9 cellular contexts compared by ENCODE assay signal in genomic region chr14:74620497-74620921, GRCh38. TPM values are rescaled to one million over a fixed set of nuclear protein-coding genes. Genes with fewer than 3 reads are reported as not detected.
DNase-seq lines count a peak whose midpoint lies in the region; ATAC-seq, FAIRE-seq and TF ChIP-seq lines count a peak whose summit lies in the region.
"Had no signal": no experiment of that assay in that cellular context is flagged by ENCODE, and none has a peak within 500 bp of the region (broad histone marks: within the 10 kb centered on the region; RNA-seq: fewer than 3 reads in every experiment).

No MANE protein-coding gene starts in this region.

- ATAC-seq in K562 (peak; percentile 64), natural killer cell (peak; percentile 12 to 23 (median 16)), GM19397 (IDR thresholded peaks at IDR 0.05; ENCODE audit: unreplicated experiment) (no peak)

- intact Hi-C loops in K562 (cut with micrococcal nuclease) = no loop called here
- intact Hi-C loops in natural killer cell (cut with micrococcal nuclease) = no loop called here

- CTCF ChIA-PET in CD8-positive, alpha-beta memory T cell (lab: Charles Lee) = interaction anchor here (0.7 to 8.1 kb wide), 3 partner anchors 10 to 18 kb away, joined by 3 to 92 read pairs (median 3); partner anchors contain the start of gene LTBP2
- CTCF ChIA-PET in K562 (lab: Yijun Ruan, JAX; ENCODE audit: low intra/inter-chr PET ratio) = no interaction called here

- no peak overlapping the region for H3K4me3 ChIP-seq in CD8-positive, alpha-beta memory T cell (ENCODE audit: low read length)
- no peak overlapping the region for H3K4me3 ChIP-seq in K562

- TF ChIP-seq CTCF in K562 (IDR thresholded peaks at IDR 0.05 in 2 of 3, conservative IDR thresholded peaks at IDR 0.05 in 1 of 3; ENCODE audit: insufficient read depth in 2 of 3, low read depth in 1 of 3, low read length in 3 of 3) = no peak
- TF ChIP-seq CTCF in natural killer cell (IDR thresholded peaks at IDR 0.05) = no peak
- no peak for TF ChIP-seq CTCF in progenitor cell of endocrine pancreas (IDR thresholded peaks at IDR 0.05; ENCODE audit: unreplicated experiment)

- POLR2A ChIA-PET in CD8-positive, alpha-beta memory T cell (lab: Charles Lee) = no interaction called here
- POLR2A ChIA-PET in K562 (lab: Yijun Ruan, JAX) = no interaction called here

- H3K36me3 ChIP-seq in CD8-positive, alpha-beta memory T cell (ENCODE audit: insufficient read depth, low read length) = no peaks in the 10 kb centered on the region
- H3K36me3 ChIP-seq in K562 (ENCODE audit: control insufficient read depth, insufficient read depth, low read length) = no peaks in the 10 kb centered on the region

- peaks cover 0 to 14% of the 10 kb centered on the region in 2 donors for H3K27me3 Mint-ChIP-seq in CD8-positive, alpha-beta memory T cell
- peaks cover 0 to 5% of the 10 kb centered on the region in 2 donors for H3K27me3 Mint-ChIP-seq in natural killer cell (ENCODE audit: low read depth in 2 of 2)
- peaks cover 33% of the 10 kb centered on the region for H3K27me3 Mint-ChIP-seq in progenitor cell of endocrine pancreas

- H3K9me3 Mint-ChIP-seq in CD8-positive, alpha-beta memory T cell = no peaks in the 10 kb centered on the region
- H3K9me3 Mint-ChIP-seq in natural killer cell = no peaks in the 10 kb centered on the region
- H3K9me3 Mint-ChIP-seq in progenitor cell of endocrine pancreas (ENCODE audit: low read depth) = no peaks in the 10 kb centered on the region

- no peak overlapping the region for H3K9ac ChIP-seq in K562 (ENCODE audit: insufficient read depth in 1 of 2, low read depth in 2 of 2, low read length in 2 of 2)

- no peaks in the 10 kb centered on the region for H3K36me3 Mint-ChIP-seq in CD8-positive, alpha-beta memory T cell
- H3K36me3 Mint-ChIP-seq in natural killer cell (no peaks in the 10 kb centered on the region), progenitor cell of endocrine pancreas (ENCODE audit: insufficient read depth) (no peaks in the 10 kb centered on the region)
- H3K36me3 Mint-ChIP-seq: brain had no signal

- no peak overlapping the region; the same call in 1 of the 2 replicates for H3K4me2 ChIP-seq in K562 (ENCODE audit: insufficient read depth, low read length)

- WGBS in K562 (ENCODE audit: insufficient coverage, low coverage, missing lambda C conversion rate) = 14% methylated on average over 2 of the region's 2 CpGs

- H3K79me2 ChIP-seq in K562 (ENCODE audit: control insufficient read depth, insufficient read depth, low read length) = no peaks in the 10 kb centered on the region

- H3K27ac ChIP-seq in CD8-positive, alpha-beta memory T cell (ENCODE audit: low read depth, low read length) = no peak overlapping the region
- no peak overlapping the region for H3K27ac ChIP-seq in K562 (ENCODE audit: extremely low read depth, low read depth, low read length)

- TF ChIP-seq RAD21 in K562 (CRISPR knock-in tag; conservative IDR thresholded peaks at IDR 0.05 in 1 of 2, IDR thresholded peaks at IDR 0.05 in 1 of 2) = no peak

- H3K9me1 ChIP-seq in K562 (ENCODE audit: control insufficient read depth, insufficient read depth, low read length) = no peaks in the 10 kb centered on the region

- peak overlapping the region in 7 of 8 donors; percentile 43 to 97 (median 68) for H3K27ac Mint-ChIP-seq in CD8-positive, alpha-beta memory T cell
- H3K27ac Mint-ChIP-seq in natural killer cell = peak overlapping the region; percentile 91 to 97
- no peak overlapping the region for H3K27ac Mint-ChIP-seq in progenitor cell of endocrine pancreas

- FAIRE-seq in K562 (lab: Jason Lieb, UNC) = peak; percentile 81

- peaks cover 46% of the 10 kb centered on the region for H3K4me1 ChIP-seq in CD8-positive, alpha-beta memory T cell (ENCODE audit: insufficient read depth, low read length)
- peaks cover 26 to 35% of the 10 kb centered on the region in 2 experiments for H3K4me1 ChIP-seq in K562 (replicated peaks in 1 of 2; ENCODE audit: control insufficient read depth in 2 of 2, insufficient read depth in 2 of 2, low read length in 2 of 2)

- BruUV-seq in K562 (replicated peaks; lab: Mats Ljungman, UMichigan) = no TSS peak

- no peaks in the 10 kb centered on the region for H3K9me3 ChIP-seq in CD8-positive, alpha-beta memory T cell (ENCODE audit: low read length)
- H3K9me3 ChIP-seq in K562 (replicated peaks; ENCODE audit: control insufficient read depth, insufficient read depth, low read depth, low read length) = no peaks in the 10 kb centered on the region

- no peaks in the 10 kb centered on the region for H3K27me3 ChIP-seq in CD8-positive, alpha-beta memory T cell (ENCODE audit: insufficient read depth, low read length, poor library complexity, severe bottlenecking)
- H3K27me3 ChIP-seq in K562 (ENCODE audit: control insufficient read depth in 2 of 2, insufficient read depth in 2 of 2, low read length in 2 of 2) = no peaks in the 10 kb centered on the region

- peak overlapping the region; percentile 30 to 87 (median 62) for H3K4me3 Mint-ChIP-seq in CD8-positive, alpha-beta memory T cell
- H3K4me3 Mint-ChIP-seq in natural killer cell (peak overlapping the region; percentile 83), progenitor cell of endocrine pancreas (ENCODE audit: low read depth) (no peak overlapping the region)
- H3K4me3 Mint-ChIP-seq: brain had no signal

- in situ Hi-C loops in K562 (cut with MboI) = no loop called here

- no peak overlapping the region for H2AFZ ChIP-seq in K562 (ENCODE audit: low read depth, low read length)

- peak; percentile 67 for TF ChIP-seq EP300 in K562 (IDR thresholded peaks at IDR 0.05; ENCODE audit: low read length)

- no peak for TF ChIP-seq POLR2A in K562 (conservative IDR thresholded peaks at IDR 0.05)

- DNase-seq in CD8-positive, alpha-beta memory T cell = peak in 1 of 5 donors; percentile 57
- DNase-seq in NCI-H226 (peak; percentile 93), K562 (ENCODE audit: extremely low read depth in 1 of 4, low spot score in 3 of 4) (peak; percentile 35 to 62 (median 58)), natural killer cell (no peak), SHP77 (lab: John Stamatoyannopoulos, UW) (no peak), progenitor cell of endocrine pancreas (ENCODE audit: low spot score, unreplicated experiment) (no peak), NCI-H69 (lab: John Stamatoyannopoulos, UW) (no peak)

- peaks cover 66 to 73% (median 67%) of the 10 kb centered on the region in 3 donors for H3K4me1 Mint-ChIP-seq in CD8-positive, alpha-beta memory T cell
- H3K4me1 Mint-ChIP-seq in natural killer cell (peaks cover 77 to 87% of the 10 kb centered on the region in 2 donors), progenitor cell of endocrine pancreas (ENCODE audit: low read depth) (peaks cover 25% of the 10 kb centered on the region)

- no peaks in the 10 kb centered on the region for H4K20me1 ChIP-seq in K562 (replicated peaks; ENCODE audit: control insufficient read depth, insufficient read depth, low read length)

TF ChIP-seq in K562, 482 proteins besides CTCF, POLR2A, EP300 and RAD21 (continues in another document):
- no peak for TF ChIP-seq FOXK2 (conservative IDR thresholded peaks at IDR 0.05 in 1 of 2, IDR thresholded peaks at IDR 0.05 in 1 of 2; ENCODE audit: low read depth in 2 of 2)
- peak; percentile 94 for TF ChIP-seq FOSL1 (tag; conservative IDR thresholded peaks at IDR 0.05)
- TF ChIP-seq ARNT (IDR thresholded peaks at IDR 0.05) = no peak
- TF ChIP-seq POLR3A (IDR thresholded peaks at IDR 0.05; ENCODE audit: borderline replicate concordance, extremely low read depth, insufficient read depth, insufficient read length) = no peak
- TF ChIP-seq ZNF639 (CRISPR knock-in tag; conservative IDR thresholded peaks at IDR 0.05 in 1 of 2, IDR thresholded peaks at IDR 0.05 in 1 of 2) = no peak
- no peak for TF ChIP-seq STAG1 (CRISPR knock-in tag; IDR thresholded peaks at IDR 0.05; ENCODE audit: borderline replicate concordance)
- TF ChIP-seq ZFP1 (CRISPR knock-in tag; IDR thresholded peaks at IDR 0.05) = no peak

RNA-seq across cellular contexts. Expression of gene LTBP2, which starts 8.5 kb away (rescaled TPM):
- under 1 TPM; 0.24 to 0.42 TPM for total RNA-seq in CD8-positive, alpha-beta memory T cell
- 0.83 TPM for polyA plus RNA-seq in CD8-positive, alpha-beta memory T cell
- 0.25 and 0.35 TPM in 2 replicates for total RNA-seq in K562 (2011; cell fraction: chromatin; rRNA removed; ENCODE audit: low replicate concordance)
- total RNA-seq in K562 (2011; cell fraction: nucleolus; rRNA removed) = 0.66 and 0.83 TPM in 2 replicates
- 0.07 and 0.23 TPM in 2 replicates for total RNA-seq in K562 (2011; cell fraction: nucleoplasm; rRNA removed)
- 0.04 TPM in 1 of 2 replicates, not detected in the other for total RNA-seq in K562 (2014; rRNA removed)
- total RNA-seq in K562 (2014; rRNA removed; fragmentation: Illumina TruSeq; extraction: Trizol) = not detected in 2 replicates
- total RNA-seq in K562 (2015; rRNA removed; fragmentation: Illumina TruSeq; extraction: Trizol) = not detected in 2 replicates
- total RNA-seq in K562 (2021) = 0.18 and 0.20 TPM in 2 replicates
- polyA plus RNA-seq in K562 (2011; rRNA removed) = 0.03 and 0.07 TPM in 2 replicates
- polyA plus RNA-seq in K562 (2011; cell fraction: cytosol; rRNA removed) = 0.07 and 0.13 TPM in 2 replicates
- 0.34 and 0.46 TPM in 2 replicates for polyA plus RNA-seq in K562 (2011; cell fraction: nucleus; rRNA removed)
- polyA plus RNA-seq in K562 (2012) = 0.10 and 0.35 TPM in 2 replicates
- polyA plus RNA-seq in K562 (2014; fragmentation: Illumina TruSeq; extraction: Trizol) = 0.01 TPM in 1 of 2 replicates, not detected in the other
- polyA plus RNA-seq in K562 (2014; fragmentation: Nextera tagmentation; extraction: Ambion mirVana) = under 1 TPM; 0.03 to 0.04 TPM
- polyA plus RNA-seq in K562 (2014; rRNA removed) = under 0.01 TPM in 1 of 2 replicates, not detected in the other
- 0.04 and 0.06 TPM in 2 replicates for polyA minus RNA-seq in K562 (2011; rRNA and poly(A)+ RNA removed)
- polyA minus RNA-seq in K562 (2011; cell fraction: cytosol; rRNA and poly(A)+ RNA removed) = not detected in 2 replicates
- 0.44 and 0.54 TPM in 2 replicates for polyA minus RNA-seq in K562 (2011; cell fraction: nucleus; rRNA and poly(A)+ RNA removed)
- 1 to 10 TPM; 2.1 to 3.7 (median 3.0) TPM for total RNA-seq in natural killer cell
- total RNA-seq in progenitor cell of endocrine pancreas = 0.47 and 0.79 TPM in 2 replicates

Comparison
In these comparisons a context has a peak if more than half of its experiments do, and no peak if none do; other contexts are left out.
1. DNase-seq: peak in NCI-H226 (single experiment) and K562 (4 of 4); none in natural killer cell (single experiment), SHP77 (0 of 2), progenitor cell of endocrine pancreas (single experiment) and NCI-H69 (single experiment).